In genomic region chr6:135581211-135581610, GRCh38 we compare ENCODE assay signal across 23 cellular contexts.
"Had no signal": no experiment of that assay in that cellular context is flagged by ENCODE, and none has a peak within 500 bp of the region (broad histone marks: within the 10 kb centered on the region; RNA-seq: fewer than 3 reads in every experiment).

No MANE protein-coding gene starts in this region.

- H3K27ac ChIP-seq: brain microvascular endothelial cell, cardiac muscle cell, VCaP had no signal

- H3K9me3 Mint-ChIP-seq: activated T-cell treated with anti-CD3 and anti-CD28 coated beads, Interleukin-2, amount 50 U/mL, for 4 hours; activated T-helper 17 cell treated with anti-CD3 and anti-CD28 coated beads, Interleukin-2, amount 50 U/mL, for 72 hours had no signal

- DNase-seq: activated CD4-positive, alpha-beta T cell treated with anti-CD3 and anti-CD28 coated beads for 36 hours; activated CD4-positive, alpha-beta T cell treated with anti-CD3 and anti-CD28 coated beads, Interleukin-2, amount 50 U/mL, for 4 hours; activated CD8-positive, alpha-beta memory T cell treated with anti-CD3 and anti-CD28 coated beads for 24 hours; activated gamma-delta T cell treated with Interleukin-2 at 50 U/mL for 16 hours; activated naive CD4-positive, alpha-beta T cell treated with anti-CD3 and anti-CD28 coated beads, Interleukin-2, amount 10 ng/mL, durations not matched to agents 7 days and 5 days; activated naive CD8-positive, alpha-beta T cell treated with anti-CD3 and anti-CD28 coated beads for 36 hours; activated T-cell treated with anti-CD3 and anti-CD28 coated beads, Interleukin-2, amount 50 U/mL, for 4 hours; brain microvascular endothelial cell; Karpas-422; MM.1S; NCI-H1105; NCI-H1436; NCI-H1694 treated with DMSO at 0.1 percent for 48 hours; NCI-H2081; NCI-H524; PC-3; SHP77 treated with DMSO at 0.1 percent for 48 hours; T1000 had no signal

- H3K27ac Mint-ChIP-seq: activated CD4-positive, alpha-beta T cell treated with anti-CD3 and anti-CD28 coated beads for 36 hours; activated naive CD4-positive, alpha-beta T cell treated with anti-CD3 and anti-CD28 coated beads, Interleukin-2, amount 10 ng/mL, durations not matched to agents 7 days and 5 days; activated naive CD8-positive, alpha-beta T cell treated with anti-CD3 and anti-CD28 coated beads for 36 hours; activated T-helper 17 cell treated with anti-CD3 and anti-CD28 coated beads, Interleukin-2, amount 50 U/mL, for 72 hours; T-helper 1 cell treated with Interleukin-12 subunit alpha and Interleukin-12 subunit beta and Interleukin-4 antibody, amounts not matched to agents 30 μg/mL and 1 μg/mL, for 36 hours had no signal

- H3K27me3 ChIP-seq: brain microvascular endothelial cell, cardiac muscle cell had no signal

- ATAC-seq: activated CD4-positive, alpha-beta T cell treated with anti-CD3 and anti-CD28 coated beads for 36 hours; activated T-cell treated with anti-CD3 and anti-CD28 coated beads, Interleukin-2, amount 50 U/mL, for 4 hours; activated T-helper 17 cell treated with anti-CD3 and anti-CD28 coated beads, Interleukin-2, amount 50 U/mL, for 72 hours; K562; PC-3 had no signal

- H3K4me3 Mint-ChIP-seq: activated CD4-positive, alpha-beta T cell treated with anti-CD3 and anti-CD28 coated beads for 36 hours; activated naive CD4-positive, alpha-beta T cell treated with anti-CD3 and anti-CD28 coated beads, Interleukin-2, amount 10 ng/mL, durations not matched to agents 7 days and 5 days; activated naive CD8-positive, alpha-beta T cell treated with anti-CD3 and anti-CD28 coated beads for 36 hours; activated T-cell treated with anti-CD3 and anti-CD28 coated beads, Interleukin-2, amount 50 U/mL, for 4 hours; activated T-helper 17 cell treated with anti-CD3 and anti-CD28 coated beads, Interleukin-2, amount 50 U/mL, for 72 hours; T-helper 1 cell treated with Interleukin-12 subunit alpha and Interleukin-12 subunit beta and Interleukin-4 antibody, amounts not matched to agents 30 μg/mL and 1 μg/mL, for 36 hours had no signal

- H3K27me3 Mint-ChIP-seq: activated CD4-positive, alpha-beta T cell treated with anti-CD3 and anti-CD28 coated beads for 36 hours; activated naive CD4-positive, alpha-beta T cell treated with anti-CD3 and anti-CD28 coated beads, Interleukin-2, amount 10 ng/mL, durations not matched to agents 7 days and 5 days; activated T-helper 17 cell treated with anti-CD3 and anti-CD28 coated beads, Interleukin-2, amount 50 U/mL, for 72 hours had no signal
